Comparison of ENCODE assay signal across 13 cellular contexts in genomic region chr3:23648326-23648964, GRCh38.
DNase-seq lines count a peak whose midpoint lies in the region; TF ChIP-seq lines count a peak whose summit lies in the region.
"Had no signal": no experiment of that assay in that cellular context is flagged by ENCODE, and none has a peak within 500 bp of the region (broad histone marks: within the 10 kb centered on the region; RNA-seq: fewer than 3 reads in every experiment).

No MANE protein-coding gene starts in this region.

- H3K9me3 Mint-ChIP-seq in progenitor cell of endocrine pancreas (ENCODE audit: low read depth) = no peaks in the 10 kb centered on the region
- H3K9me3 Mint-ChIP-seq: nephron had no signal

- H3K27me3 Mint-ChIP-seq in progenitor cell of endocrine pancreas = peaks cover 8% of the 10 kb centered on the region

- H3K27me3 ChIP-seq in BE2C (no peaks in the 10 kb centered on the region), MG63 (no peaks in the 10 kb centered on the region)

- H3K4me3 ChIP-seq in BE2C (ENCODE audit: low read depth, low read length) (no peak overlapping the region), MG63 (no peak overlapping the region)
- H3K4me3 ChIP-seq: coronary artery, PC-9 had no signal

- H3K4me3 Mint-ChIP-seq in progenitor cell of endocrine pancreas (ENCODE audit: low read depth) = no peak overlapping the region
- H3K4me3 Mint-ChIP-seq: nephron had no signal

- H3K4me1 ChIP-seq in BE2C = no peaks in the 10 kb centered on the region

- TF ChIP-seq CTCF in BE2C (IDR thresholded peaks at IDR 0.05; ENCODE audit: low read depth, low read length) = 0 out of 2 replicates have a peak, but pooled peaks have one; percentile 9
- TF ChIP-seq CTCF in progenitor cell of endocrine pancreas (IDR thresholded peaks at IDR 0.05; ENCODE audit: unreplicated experiment) = no peak

- H3K27ac Mint-ChIP-seq in progenitor cell of endocrine pancreas = no peak overlapping the region

- H3K36me3 Mint-ChIP-seq in progenitor cell of endocrine pancreas (ENCODE audit: insufficient read depth) = no peaks in the 10 kb centered on the region

- intact Hi-C loops in posterior vena cava (cut with DNase I) = loop anchor here in 1 of 2 donors (10.0 kb wide), 1 partner anchor 406 kb away; no protein-coding TSS in a partner anchor

- H3K36me3 ChIP-seq in BE2C = no peaks in the 10 kb centered on the region
- H3K36me3 ChIP-seq in MG63 = no peaks in the 10 kb centered on the region

- DNase-seq in BE2C (peak; percentile 12), MG63 (peak; percentile 48), cerebellum (ENCODE audit: low spot score) (peak; percentile 52), left kidney (ENCODE audit: low read depth, low spot score) (peak; percentile 35), posterior vena cava (ENCODE audit: low spot score) (no peak), progenitor cell of endocrine pancreas (ENCODE audit: low spot score, unreplicated experiment) (no peak), epidermal melanocyte (ENCODE audit: insufficient read length, low spot score) (no peak)
- no peak for DNase-seq in activated naive CD4-positive, alpha-beta T cell treated with anti-CD3 and anti-CD28 coated beads, Interleukin-2, amount 50 U/mL, for 16 hours
- DNase-seq: NCI-H1105 treated with DMSO at 0.1 percent for 48 hours; PC-9; stimulated activated CD4-positive, alpha-beta T cell treated with anti-CD3 and anti-CD28 coated beads, Interleukin-2, amount 100 ng/mL, for 24 hours had no signal

- peaks cover 1% of the 10 kb centered on the region for H3K4me1 Mint-ChIP-seq in progenitor cell of endocrine pancreas (ENCODE audit: low read depth)

- H3K9me3 ChIP-seq in BE2C (no peaks in the 10 kb centered on the region), MG63 (no peaks in the 10 kb centered on the region)

Comparison
In these comparisons a context has a peak if more than half of its experiments do, and no peak if none do; other contexts are left out.
1. DNase-seq: peak in BE2C (single experiment), MG63 (single experiment), cerebellum (single experiment) and left kidney (single experiment); none in posterior vena cava (single experiment), activated naive CD4-positive, alpha-beta T cell treated with anti-CD3 and anti-CD28 coated beads, Interleukin-2, amount 50 U/mL, for 16 hours (single experiment), progenitor cell of endocrine pancreas (single experiment) and epidermal melanocyte (single experiment).